26 cellular contexts compared by ENCODE assay signal in genomic region chr5:45017568-45017967, GRCh38.
A peak's percentile ranks its signal among the peaks of the same experiment; 100 is the strongest.
DNase-seq lines count a peak whose midpoint lies in the region; ATAC-seq, FAIRE-seq and TF ChIP-seq lines count a peak whose summit lies in the region.
"Had no signal": no experiment of that assay in that cellular context is flagged by ENCODE, and none has a peak within 500 bp of the region (broad histone marks: within the 10 kb centered on the region; RNA-seq: fewer than 3 reads in every experiment).

No MANE protein-coding gene starts in this region.

- 0 out of 2 replicates have a peak, but pooled peaks cover 4% of the 10 kb centered on the region for H3K9me3 ChIP-seq in PC-3 (ENCODE audit: low read length)
- no peaks in the 10 kb centered on the region for H3K9me3 ChIP-seq in Caco-2
- H3K9me3 ChIP-seq: A549, BE2C had no signal

- no peaks in the 10 kb centered on the region for H3K36me3 Mint-ChIP-seq in Caco-2 (ENCODE audit: insufficient read depth, unreplicated experiment)
- H3K36me3 Mint-ChIP-seq: CD14-positive monocyte; CD8-positive, alpha-beta memory T cell had no signal

- peak; percentile 74 for FAIRE-seq in H54 (lab: Jason Lieb, UNC)
- FAIRE-seq: A549, G401.6, GM19239, H1 had no signal

- H3K27ac ChIP-seq in PC-3 (ENCODE audit: low read length): no peak overlapping the region
- H3K27ac ChIP-seq: A549; BLaER1 treated with 17β-estradiol and CSF1 and Interleukin-3, amounts not matched to agents 10 nM and 100 nM; GM23248 had no signal

- no peak overlapping the region for H3K27ac Mint-ChIP-seq in Caco-2 (ENCODE audit: unreplicated experiment)
- H3K27ac Mint-ChIP-seq: CD14-positive monocyte; CD4-positive, alpha-beta T cell; CD8-positive, alpha-beta memory T cell; H9 had no signal

- no peak overlapping the region for H3K4me3 Mint-ChIP-seq in Caco-2 (ENCODE audit: unreplicated experiment)
- H3K4me3 Mint-ChIP-seq: CD14-positive monocyte; CD4-positive, alpha-beta T cell; CD8-positive, alpha-beta memory T cell; H9 had no signal

- no peak for TF ChIP-seq POLR2A in H54 (IDR thresholded peaks at IDR 0.05; ENCODE audit: low read depth, low read length)

- CTCF ChIA-PET in PC-3 (lab: Charles Lee) (no interaction called here), Caco-2 (lab: Charles Lee) (no interaction called here)

- no peaks in the 10 kb centered on the region for H3K4me1 ChIP-seq in PC-3 (ENCODE audit: insufficient read depth, low read length)
- H3K4me1 ChIP-seq in Caco-2: no peaks in the 10 kb centered on the region
- H3K4me1 ChIP-seq: A549; BE2C; BLaER1 treated with 17β-estradiol and CSF1 and Interleukin-3, amounts not matched to agents 10 nM and 100 nM had no signal

- no peaks in the 10 kb centered on the region for H3F3A ChIP-seq in PC-3 (ENCODE audit: low read length, unreplicated experiment)

- H3K9me3 Mint-ChIP-seq in Caco-2 (ENCODE audit: unreplicated experiment): no peaks in the 10 kb centered on the region

- TF ChIP-seq CTCF in PC-3 (conservative IDR thresholded peaks at IDR 0.05; ENCODE audit: low read depth, low read length): no peak
- no peak for TF ChIP-seq CTCF in Caco-2 (IDR thresholded peaks at IDR 0.05; ENCODE audit: insufficient read depth in 1 of 2, low read depth in 1 of 2, low read length in 1 of 2, severe bottlenecking in 1 of 2, unreplicated experiment in 1 of 2)

- no peak overlapping the region for H3K9ac ChIP-seq in PC-3 (ENCODE audit: low read length)
- H3K9ac ChIP-seq: BLaER1 treated with 17β-estradiol and CSF1 and Interleukin-3, amounts not matched to agents 10 nM and 100 nM; GM23248 had no signal

- H3K4me2 ChIP-seq in PC-3 (ENCODE audit: low read length): 0 out of 2 replicates have a peak overlapping the region, but pooled peaks have one; percentile 12
- H3K4me2 ChIP-seq: A549; BLaER1 treated with 17β-estradiol and CSF1 and Interleukin-3, amounts not matched to agents 10 nM and 100 nM had no signal

- H3K4me1 Mint-ChIP-seq in Caco-2 (ENCODE audit: low read depth, unreplicated experiment): no peaks in the 10 kb centered on the region
- H3K4me1 Mint-ChIP-seq: CD14-positive monocyte; CD8-positive, alpha-beta memory T cell; H9 had no signal

- no peak overlapping the region for H2AFZ ChIP-seq in PC-3 (ENCODE audit: low read length)
- H2AFZ ChIP-seq: GM23248 had no signal

- H4K20me1 ChIP-seq in PC-3 (ENCODE audit: low read length): no peaks in the 10 kb centered on the region
- H4K20me1 ChIP-seq: BLaER1 treated with 17β-estradiol and CSF1 and Interleukin-3, amounts not matched to agents 10 nM and 100 nM had no signal

- DNase-seq in ELR (ENCODE audit: low read depth) (peak; percentile 36), H54 (ENCODE audit: insufficient read length, low spot score) (no peak), PC-3 (peak; percentile 54), Caco-2 (no peak), head of caudate nucleus (no peak), NCI-H2107 treated with DMSO at 0.1 percent for 48 hours (lab: John Stamatoyannopoulos, UW; ENCODE audit: unreplicated experiment) (no peak)
- DNase-seq: 8988T; ACHN; AML-193; BE2C; Calu3; CD4-positive, alpha-beta T cell; CD8-positive, alpha-beta memory T cell; DMS53; DMS79 treated with DMSO at 0.1 percent for 48 hours; GM23248; H9 had no signal

- peaks cover 5% of the 10 kb centered on the region for H3K27me3 Mint-ChIP-seq in Caco-2 (ENCODE audit: insufficient read depth, unreplicated experiment)
- H3K27me3 Mint-ChIP-seq: CD4-positive, alpha-beta T cell; CD8-positive, alpha-beta memory T cell had no signal

- H3K4me3 ChIP-seq in PC-3 (ENCODE audit: low read length): no peak overlapping the region
- H3K4me3 ChIP-seq in Caco-2 (ENCODE audit: low read depth, low read length): no peak overlapping the region
- H3K4me3 ChIP-seq: A549; BLaER1 treated with 17β-estradiol and CSF1 and Interleukin-3, amounts not matched to agents 10 nM and 100 nM; GM23248 had no signal

- H3K79me2 ChIP-seq in PC-3 (ENCODE audit: low read length): no peaks in the 10 kb centered on the region

- ATAC-seq in HG03565 (IDR thresholded peaks at IDR 0.05; ENCODE audit: unreplicated experiment): peak; percentile 67
- peak; percentile 84 for ATAC-seq in PC-3
- no peak for ATAC-seq in GM21717 (IDR thresholded peaks at IDR 0.05; ENCODE audit: unreplicated experiment)
- ATAC-seq: A549, HCT116 had no signal

- POLR2A ChIA-PET in PC-3 (lab: Charles Lee; ENCODE audit: unreplicated experiment): no interaction called here
- POLR2A ChIA-PET in Caco-2 (lab: Charles Lee): no interaction called here

- H3K27me3 ChIP-seq in PC-3 (ENCODE audit: low read length) (no peaks in the 10 kb centered on the region), Caco-2 (replicated peaks; ENCODE audit: control insufficient read depth, insufficient read depth, low read length) (no peaks in the 10 kb centered on the region)
- H3K27me3 ChIP-seq: BE2C; BLaER1 treated with 17β-estradiol and CSF1 and Interleukin-3, amounts not matched to agents 10 nM and 100 nM had no signal

- BruUV-seq in PC-3 (replicated peaks; lab: Mats Ljungman, UMichigan) (no TSS peak), Caco-2 (replicated peaks; lab: Mats Ljungman, UMichigan) (no TSS peak)

- H3K36me3 ChIP-seq in PC-3 (ENCODE audit: low read depth, low read length): no peaks in the 10 kb centered on the region
- H3K36me3 ChIP-seq in Caco-2 (ENCODE audit: control insufficient read depth, insufficient read depth, low read length): no peaks in the 10 kb centered on the region
- H3K36me3 ChIP-seq: BE2C; BLaER1 treated with 17β-estradiol and CSF1 and Interleukin-3, amounts not matched to agents 10 nM and 100 nM had no signal

- no peaks in the 10 kb centered on the region for H3K9me2 ChIP-seq in PC-3 (replicated peaks; ENCODE audit: low read length)

- intact Hi-C loops in PC-3 (cut with micrococcal nuclease): no loop called here
- intact Hi-C loops in Caco-2 (cut with micrococcal nuclease; ENCODE audit: unreplicated experiment): no loop called here
- intact Hi-C loops in head of caudate nucleus (cut with DNase I): no loop called here

Comparison
In these comparisons a context has a peak if more than half of its experiments do, and no peak if none do; other contexts are left out.
1. DNase-seq: peak in ELR (single experiment) and PC-3 (single experiment); none in H54 (single experiment), Caco-2 (0 of 2), head of caudate nucleus (0 of 42) and NCI-H2107 treated with DMSO at 0.1 percent for 48 hours (single experiment).